In genomic region chr1:163076044-163076443, GRCh38 we compare ENCODE assay signal across 31 cellular contexts. TPM values are rescaled to one million over a fixed set of nuclear protein-coding genes. Genes with fewer than 3 reads are reported as not detected.
"Had no signal": no experiment of that assay in that cellular context is flagged by ENCODE, and none has a peak within 500 bp of the region (broad histone marks: within the 10 kb centered on the region; RNA-seq: fewer than 3 reads in every experiment).

No MANE protein-coding gene starts in this region.

- H3K27me3 ChIP-seq: foreskin keratinocyte, right atrium auricular region, stomach, thyroid gland, vagina had no signal

- H3K36me3 Mint-ChIP-seq: immature natural killer cell; memory B cell; naive B cell; natural killer cell treated with Interleukin-12 subunit alpha and Interleukin-12 subunit beta and Interleukin-15 and Interleukin-18, amount 100 ng/mL, for 72 hours had no signal

- H3K4me3 Mint-ChIP-seq: immature natural killer cell; memory B cell; naive B cell; natural killer cell treated with Interleukin-12 subunit alpha and Interleukin-12 subunit beta and Interleukin-15 and Interleukin-18, amount 100 ng/mL, for 72 hours; neural crest cell had no signal

- ATAC-seq: esophagus mucosa; foreskin keratinocyte; heart right ventricle; left lobe of liver; natural killer cell treated with Interleukin-12 subunit alpha and Interleukin-12 subunit beta and Interleukin-15 and Interleukin-18, amount 100 ng/mL, for 72 hours; sciatic nerve had no signal

- H3K27ac ChIP-seq: dorsolateral prefrontal cortex, epithelial cell of prostate, foreskin keratinocyte, heart right ventricle, neutrophil, parathyroid adenoma, right atrium auricular region, thyroid gland, vagina had no signal

- DNase-seq: dorsolateral prefrontal cortex; effector CD4-positive, alpha-beta T cell; foreskin keratinocyte; glutamatergic neuron; heart right ventricle; hippocampal formation; immature natural killer cell; naive B cell; stimulated activated CD4-positive, alpha-beta T cell treated with anti-CD3 and anti-CD28 coated beads, Interleukin-12 subunit alpha, Interleukin-12 subunit beta, amount 100 ng/mL, for 4 hours; stimulated activated CD4-positive, alpha-beta T cell treated with anti-CD3 and anti-CD28 coated beads, Interleukin-1b, Interleukin-23, amount 100 ng/mL, for 48 hours; stimulated activated CD4-positive, alpha-beta T cell treated with anti-CD3 and anti-CD28 coated beads, Interleukin-4, amount 100 ng/mL, for 1 hour; stimulated activated CD8-positive, alpha-beta memory T cell treated with anti-CD3 and anti-CD28 coated beads, Interleukin-4, amount 100 ng/mL, for 48 hours; stimulated activated naive CD4-positive, alpha-beta T cell treated with Interleukin-2 at 50 U/mL for 16 hours; stomach; thyroid gland; trophoblast cell had no signal

- H3K36me3 ChIP-seq: neutrophil, right atrium auricular region, thyroid gland, vagina had no signal

- H3K4me1 Mint-ChIP-seq: immature natural killer cell, memory B cell, neural crest cell had no signal

- H3K4me3 ChIP-seq: heart right ventricle, lung, right atrium auricular region, smooth muscle cell, stomach, thyroid gland, vagina had no signal

- H3K27ac Mint-ChIP-seq: immature natural killer cell; memory B cell; naive B cell; natural killer cell treated with Interleukin-12 subunit alpha and Interleukin-12 subunit beta and Interleukin-15 and Interleukin-18, amount 100 ng/mL, for 72 hours; progenitor cell of endocrine pancreas had no signal

- H3K9me3 Mint-ChIP-seq: memory B cell, neural crest cell had no signal

RNA-seq across cellular contexts. Expression of gene RGS4, which starts 6.9 kb away (rescaled TPM):
- total RNA-seq: mononuclear cell; natural killer cell treated with Interleukin-12 subunit alpha and Interleukin-12 subunit beta and Interleukin-15 and Interleukin-18, amount 100 ng/mL, for 72 hours had no signal
